In genomic region chr10:24901686-24902399, GRCh38 we compare ENCODE assay signal across 1 cellular context.
TF ChIP-seq lines count a peak whose summit lies in the region.

No MANE protein-coding gene starts in this region.

TF ChIP-seq in K562, 482 proteins besides CTCF, POLR2A, EP300 and RAD21 (continued from another document and continues in another):
- TF ChIP-seq, protein P1, sequence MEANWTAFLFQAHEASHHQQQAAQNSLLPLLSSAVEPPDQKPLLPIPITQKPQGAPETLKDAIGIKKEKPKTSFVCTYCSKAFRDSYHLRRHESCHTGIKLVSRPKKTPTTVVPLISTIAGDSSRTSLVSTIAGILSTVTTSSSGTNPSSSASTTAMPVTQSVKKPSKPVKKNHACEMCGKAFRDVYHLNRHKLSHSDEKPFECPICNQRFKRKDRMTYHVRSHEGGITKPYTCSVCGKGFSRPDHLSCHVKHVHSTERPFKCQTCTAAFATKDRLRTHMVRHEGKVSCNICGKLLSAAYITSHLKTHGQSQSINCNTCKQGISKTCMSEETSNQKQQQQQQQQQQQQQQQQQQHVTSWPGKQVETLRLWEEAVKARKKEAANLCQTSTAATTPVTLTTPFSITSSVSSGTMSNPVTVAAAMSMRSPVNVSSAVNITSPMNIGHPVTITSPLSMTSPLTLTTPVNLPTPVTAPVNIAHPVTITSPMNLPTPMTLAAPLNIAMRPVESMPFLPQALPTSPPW (CRISPR knock-in tag; IDR thresholded peaks at IDR 0.05) = peak; percentile 55; the same call in 1 of the 2 replicates
- TF ChIP-seq ZNF239 (CRISPR knock-in tag; IDR thresholded peaks at IDR 0.05) (no peak), ZBTB9 (CRISPR knock-in tag; IDR thresholded peaks at IDR 0.05) (no peak), ZFP30 (CRISPR knock-in tag; IDR thresholded peaks at IDR 0.05; ENCODE audit: borderline replicate concordance) (no peak), TCF15 (CRISPR knock-in tag; IDR thresholded peaks at IDR 0.05) (no peak), TEAD2 (tag; IDR thresholded peaks at IDR 0.05) (no peak), RCOR1 (IDR thresholded peaks at IDR 0.05; ENCODE audit: borderline replicate concordance in 1 of 2, low read depth in 2 of 2, low read length in 2 of 2) (peak in 1 of 2 experiments; percentile 49; a peak in 1 of 4 replicates), ZFP36 (IDR thresholded peaks at IDR 0.05; ENCODE audit: low read depth, low read length, partially characterized antibody) (no peak), RNF2 (IDR thresholded peaks at IDR 0.05) (peak; percentile 37; the same call in 1 of the 2 replicates), ZNF347 (CRISPR knock-in tag; IDR thresholded peaks at IDR 0.05; ENCODE audit: low read depth) (no peak), HMGN3 (IDR thresholded peaks at IDR 0.05; ENCODE audit: borderline replicate concordance, extremely low read depth, insufficient read length, low read depth, low read length) (no peak), SFPQ (IDR thresholded peaks at IDR 0.05; ENCODE audit: low read depth, low read length) (no peak), NR1H2 (CRISPR knock-in tag; IDR thresholded peaks at IDR 0.05) (no peak), ZC3H11A (IDR thresholded peaks at IDR 0.05; ENCODE audit: low read depth, low read length) (no peak), C11orf30 (IDR thresholded peaks at IDR 0.05; ENCODE audit: low read depth) (peak; percentile 75), NEUROD1 (IDR thresholded peaks at IDR 0.05; ENCODE audit: borderline replicate concordance, low read depth, low read length, partially characterized antibody) (no peak), KDM1A (IDR thresholded peaks at IDR 0.05) (peak; percentile 89 to 91), CBX8 (IDR thresholded peaks at IDR 0.05; ENCODE audit: borderline replicate concordance, extremely low read depth, low read depth, low read length, poor library complexity, severe bottlenecking) (no peak), SIN3A (IDR thresholded peaks at IDR 0.05; ENCODE audit: borderline replicate concordance in 2 of 2, control insufficient read depth in 1 of 2, low read depth in 2 of 2, low read length in 2 of 2) (no peak), ZNF561 (CRISPR knock-in tag; conservative IDR thresholded peaks at IDR 0.05) (no peak), CEBPG (CRISPR knock-in tag; IDR thresholded peaks at IDR 0.05) (no peak; the same call in 1 of the 2 replicates), CEBPG (tag; conservative IDR thresholded peaks at IDR 0.05 in 1 of 2, IDR thresholded peaks at IDR 0.05 in 1 of 2) (no peak), ZNF408 (CRISPR knock-in tag; IDR thresholded peaks at IDR 0.05; ENCODE audit: low read depth) (no peak), ZNF140 (CRISPR knock-in tag; IDR thresholded peaks at IDR 0.05) (no peak), ZFX (CRISPR knock-in tag; IDR thresholded peaks at IDR 0.05) (no peak), ZNF282 (CRISPR knock-in tag; IDR thresholded peaks at IDR 0.05) (no peak), WHSC1 (IDR thresholded peaks at IDR 0.05; ENCODE audit: low read length) (no peak), SMC3 (conservative IDR thresholded peaks at IDR 0.05; ENCODE audit: insufficient read depth, low read depth, low read length) (no peak), FOXJ2 (tag; IDR thresholded peaks at IDR 0.05) (no peak), ZKSCAN8 (CRISPR knock-in tag; IDR thresholded peaks at IDR 0.05) (no peak), ZBTB1 (CRISPR knock-in tag; IDR thresholded peaks at IDR 0.05; ENCODE audit: borderline replicate concordance, low read depth) (no peak), HNRNPK (IDR thresholded peaks at IDR 0.05; ENCODE audit: low read depth, low read length, poor library complexity, severe bottlenecking) (no peak), HIVEP1 (CRISPR knock-in tag; IDR thresholded peaks at IDR 0.05) (no peak), TCF3 (CRISPR knock-in tag; IDR thresholded peaks at IDR 0.05) (peak; percentile 49; the same call in 1 of the 2 replicates), JUN (IDR thresholded peaks at IDR 0.05; ENCODE audit: borderline replicate concordance, low read depth, low read length) (peak; percentile 61; the same call in 1 of the 2 replicates), JUN (CRISPR knock-in tag; IDR thresholded peaks at IDR 0.05; ENCODE audit: borderline replicate concordance) (no peak), FOXK1 (CRISPR knock-in tag; IDR thresholded peaks at IDR 0.05; ENCODE audit: borderline replicate concordance) (no peak), ID3 (CRISPR knock-in tag; IDR thresholded peaks at IDR 0.05) (no peak), ID3 (tag; IDR thresholded peaks at IDR 0.05) (no peak), XRCC4 (IDR thresholded peaks at IDR 0.05; ENCODE audit: extremely low read depth, insufficient read depth, insufficient read length) (no peak), ZBED1 (IDR thresholded peaks at IDR 0.05) (no peak), ZNF551 (CRISPR knock-in tag; IDR thresholded peaks at IDR 0.05) (no peak), ARHGAP35 (IDR thresholded peaks at IDR 0.05; ENCODE audit: partially characterized antibody) (no peak), TEAD1 (CRISPR knock-in tag; IDR thresholded peaks at IDR 0.05) (no peak), GATAD2A (IDR thresholded peaks at IDR 0.05) (peak; percentile 42), MAFF (IDR thresholded peaks at IDR 0.05; ENCODE audit: low read length) (peak; percentile 74), MTF1 (CRISPR knock-in tag; IDR thresholded peaks at IDR 0.05; ENCODE audit: borderline replicate concordance) (no peak), NUFIP1 (IDR thresholded peaks at IDR 0.05; ENCODE audit: partially characterized antibody) (no peak), FOXM1 (IDR thresholded peaks at IDR 0.05; ENCODE audit: low read depth) (no peak), FOXM1 (CRISPR knock-in tag; IDR thresholded peaks at IDR 0.05; ENCODE audit: low read depth) (no peak), MAZ (CRISPR knock-in tag; conservative IDR thresholded peaks at IDR 0.05 in 1 of 2, IDR thresholded peaks at IDR 0.05 in 1 of 2) (0 out of 4 replicates have a peak, but pooled peaks of 1 of the 2 experiments have one; percentile 19)
- TF ChIP-seq, protein P2, sequence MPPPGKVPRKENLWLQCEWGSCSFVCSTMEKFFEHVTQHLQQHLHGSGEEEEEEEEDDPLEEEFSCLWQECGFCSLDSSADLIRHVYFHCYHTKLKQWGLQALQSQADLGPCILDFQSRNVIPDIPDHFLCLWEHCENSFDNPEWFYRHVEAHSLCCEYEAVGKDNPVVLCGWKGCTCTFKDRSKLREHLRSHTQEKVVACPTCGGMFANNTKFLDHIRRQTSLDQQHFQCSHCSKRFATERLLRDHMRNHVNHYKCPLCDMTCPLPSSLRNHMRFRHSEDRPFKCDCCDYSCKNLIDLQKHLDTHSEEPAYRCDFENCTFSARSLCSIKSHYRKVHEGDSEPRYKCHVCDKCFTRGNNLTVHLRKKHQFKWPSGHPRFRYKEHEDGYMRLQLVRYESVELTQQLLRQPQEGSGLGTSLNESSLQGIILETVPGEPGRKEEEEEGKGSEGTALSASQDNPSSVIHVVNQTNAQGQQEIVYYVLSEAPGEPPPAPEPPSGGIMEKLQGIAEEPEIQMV (tag; conservative IDR thresholded peaks at IDR 0.05; ENCODE audit: low read depth) = no peak
- TF ChIP-seq, protein P3, sequence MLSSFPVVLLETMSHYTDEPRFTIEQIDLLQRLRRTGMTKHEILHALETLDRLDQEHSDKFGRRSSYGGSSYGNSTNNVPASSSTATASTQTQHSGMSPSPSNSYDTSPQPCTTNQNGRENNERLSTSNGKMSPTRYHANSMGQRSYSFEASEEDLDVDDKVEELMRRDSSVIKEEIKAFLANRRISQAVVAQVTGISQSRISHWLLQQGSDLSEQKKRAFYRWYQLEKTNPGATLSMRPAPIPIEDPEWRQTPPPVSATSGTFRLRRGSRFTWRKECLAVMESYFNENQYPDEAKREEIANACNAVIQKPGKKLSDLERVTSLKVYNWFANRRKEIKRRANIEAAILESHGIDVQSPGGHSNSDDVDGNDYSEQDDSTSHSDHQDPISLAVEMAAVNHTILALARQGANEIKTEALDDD (IDR thresholded peaks at IDR 0.05) = peak; percentile 100
- TF ChIP-seq, protein P4, sequence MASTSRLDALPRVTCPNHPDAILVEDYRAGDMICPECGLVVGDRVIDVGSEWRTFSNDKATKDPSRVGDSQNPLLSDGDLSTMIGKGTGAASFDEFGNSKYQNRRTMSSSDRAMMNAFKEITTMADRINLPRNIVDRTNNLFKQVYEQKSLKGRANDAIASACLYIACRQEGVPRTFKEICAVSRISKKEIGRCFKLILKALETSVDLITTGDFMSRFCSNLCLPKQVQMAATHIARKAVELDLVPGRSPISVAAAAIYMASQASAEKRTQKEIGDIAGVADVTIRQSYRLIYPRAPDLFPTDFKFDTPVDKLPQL (IDR thresholded peaks at IDR 0.05; ENCODE audit: extremely low read depth, insufficient read length) = no peak
- TF ChIP-seq, protein P5, sequence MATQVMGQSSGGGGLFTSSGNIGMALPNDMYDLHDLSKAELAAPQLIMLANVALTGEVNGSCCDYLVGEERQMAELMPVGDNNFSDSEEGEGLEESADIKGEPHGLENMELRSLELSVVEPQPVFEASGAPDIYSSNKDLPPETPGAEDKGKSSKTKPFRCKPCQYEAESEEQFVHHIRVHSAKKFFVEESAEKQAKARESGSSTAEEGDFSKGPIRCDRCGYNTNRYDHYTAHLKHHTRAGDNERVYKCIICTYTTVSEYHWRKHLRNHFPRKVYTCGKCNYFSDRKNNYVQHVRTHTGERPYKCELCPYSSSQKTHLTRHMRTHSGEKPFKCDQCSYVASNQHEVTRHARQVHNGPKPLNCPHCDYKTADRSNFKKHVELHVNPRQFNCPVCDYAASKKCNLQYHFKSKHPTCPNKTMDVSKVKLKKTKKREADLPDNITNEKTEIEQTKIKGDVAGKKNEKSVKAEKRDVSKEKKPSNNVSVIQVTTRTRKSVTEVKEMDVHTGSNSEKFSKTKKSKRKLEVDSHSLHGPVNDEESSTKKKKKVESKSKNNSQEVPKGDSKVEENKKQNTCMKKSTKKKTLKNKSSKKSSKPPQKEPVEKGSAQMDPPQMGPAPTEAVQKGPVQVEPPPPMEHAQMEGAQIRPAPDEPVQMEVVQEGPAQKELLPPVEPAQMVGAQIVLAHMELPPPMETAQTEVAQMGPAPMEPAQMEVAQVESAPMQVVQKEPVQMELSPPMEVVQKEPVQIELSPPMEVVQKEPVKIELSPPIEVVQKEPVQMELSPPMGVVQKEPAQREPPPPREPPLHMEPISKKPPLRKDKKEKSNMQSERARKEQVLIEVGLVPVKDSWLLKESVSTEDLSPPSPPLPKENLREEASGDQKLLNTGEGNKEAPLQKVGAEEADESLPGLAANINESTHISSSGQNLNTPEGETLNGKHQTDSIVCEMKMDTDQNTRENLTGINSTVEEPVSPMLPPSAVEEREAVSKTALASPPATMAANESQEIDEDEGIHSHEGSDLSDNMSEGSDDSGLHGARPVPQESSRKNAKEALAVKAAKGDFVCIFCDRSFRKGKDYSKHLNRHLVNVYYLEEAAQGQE (CRISPR knock-in tag; IDR thresholded peaks at IDR 0.05; ENCODE audit: low read depth) = no peak
- TF ChIP-seq, protein P6, sequence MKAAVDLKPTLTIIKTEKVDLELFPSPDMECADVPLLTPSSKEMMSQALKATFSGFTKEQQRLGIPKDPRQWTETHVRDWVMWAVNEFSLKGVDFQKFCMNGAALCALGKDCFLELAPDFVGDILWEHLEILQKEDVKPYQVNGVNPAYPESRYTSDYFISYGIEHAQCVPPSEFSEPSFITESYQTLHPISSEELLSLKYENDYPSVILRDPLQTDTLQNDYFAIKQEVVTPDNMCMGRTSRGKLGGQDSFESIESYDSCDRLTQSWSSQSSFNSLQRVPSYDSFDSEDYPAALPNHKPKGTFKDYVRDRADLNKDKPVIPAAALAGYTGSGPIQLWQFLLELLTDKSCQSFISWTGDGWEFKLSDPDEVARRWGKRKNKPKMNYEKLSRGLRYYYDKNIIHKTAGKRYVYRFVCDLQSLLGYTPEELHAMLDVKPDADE (conservative IDR thresholded peaks at IDR 0.05; ENCODE audit: control insufficient read depth, low read depth, low read length) = no peak
- TF ChIP-seq, protein P7, sequence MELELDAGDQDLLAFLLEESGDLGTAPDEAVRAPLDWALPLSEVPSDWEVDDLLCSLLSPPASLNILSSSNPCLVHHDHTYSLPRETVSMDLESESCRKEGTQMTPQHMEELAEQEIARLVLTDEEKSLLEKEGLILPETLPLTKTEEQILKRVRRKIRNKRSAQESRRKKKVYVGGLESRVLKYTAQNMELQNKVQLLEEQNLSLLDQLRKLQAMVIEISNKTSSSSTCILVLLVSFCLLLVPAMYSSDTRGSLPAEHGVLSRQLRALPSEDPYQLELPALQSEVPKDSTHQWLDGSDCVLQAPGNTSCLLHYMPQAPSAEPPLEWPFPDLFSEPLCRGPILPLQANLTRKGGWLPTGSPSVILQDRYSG (tag; conservative IDR thresholded peaks at IDR 0.05; ENCODE audit: low read depth) = no peak
